Comparison of ENCODE assay signal across 11 cellular contexts in the genomic region with DNA sequence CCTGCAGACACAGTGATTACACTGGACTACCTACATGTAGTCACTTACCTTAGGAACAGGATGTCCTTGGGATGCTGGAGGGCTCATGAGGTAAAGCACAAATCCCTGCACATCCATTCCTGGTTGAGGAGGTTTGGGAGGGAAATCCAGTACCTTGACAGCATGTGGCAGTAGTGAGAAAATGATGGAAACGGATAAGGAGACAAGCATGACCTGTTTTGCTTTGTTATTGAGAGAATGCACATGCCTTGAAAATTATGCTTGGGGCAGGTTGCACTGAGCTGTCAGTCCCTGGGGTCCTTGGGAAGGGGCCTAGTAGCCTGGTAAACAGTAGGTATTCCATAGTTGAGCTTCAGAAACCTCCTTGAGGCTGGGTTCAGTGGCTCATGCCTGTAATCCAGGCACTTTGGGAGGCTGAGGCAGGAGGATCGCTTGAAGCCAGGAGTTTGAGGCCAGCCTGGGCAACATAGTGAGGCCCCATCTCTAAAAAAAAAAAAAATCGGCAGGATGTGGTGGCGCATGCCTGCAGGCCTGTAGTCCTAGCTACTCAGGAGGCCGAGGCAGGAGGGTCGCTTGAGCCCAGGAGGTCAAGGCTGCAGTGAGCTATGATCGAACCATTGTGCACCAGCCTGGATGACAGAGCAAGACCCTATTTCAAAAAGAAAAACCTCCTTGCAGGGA. TPM values are rescaled to one million over a fixed set of nuclear protein-coding genes. Genes with fewer than 3 reads are reported as not detected.
DNase-seq lines count a peak whose midpoint lies in the region; ATAC-seq and TF ChIP-seq lines count a peak whose summit lies in the region.
"Had no signal": no experiment of that assay in that cellular context is flagged by ENCODE, and none has a peak within 500 bp of the region (broad histone marks: within the 10 kb centered on the region; RNA-seq: fewer than 3 reads in every experiment).

No MANE protein-coding gene starts in this region.

- DNase-seq in NCI-H82 (lab: John Stamatoyannopoulos, UW), result peak; percentile 20
- DNase-seq in NCI-H82 treated with DMSO at 0.1 percent for 48 hours (lab: John Stamatoyannopoulos, UW; ENCODE audit: unreplicated experiment), result no peak
- peak; percentile 50 for DNase-seq in HuH-7 (ENCODE audit: low spot score)
- DNase-seq in effector memory CD8-positive, alpha-beta T cell, result no peak
- DNase-seq in osteocyte (ENCODE audit: extremely low spot score, unreplicated experiment), result no peak
- no peak for DNase-seq in inferior parietal cortex (ENCODE audit: extremely low spot score)
- DNase-seq in NCI-H524 treated with DMSO at 0.1 percent for 48 hours (lab: John Stamatoyannopoulos, UW), result no peak
- DNase-seq: activated naive CD4-positive, alpha-beta T cell treated with anti-CD3 and anti-CD28 coated beads, Interleukin-2, amount 50 U/mL, for 16 hours; MG63; SHP77 had no signal

- H3K9me3 Mint-ChIP-seq in effector memory CD8-positive, alpha-beta T cell, result no peaks in the 10 kb centered on the region
- no peaks in the 10 kb centered on the region for H3K9me3 Mint-ChIP-seq in osteocyte (ENCODE audit: unreplicated experiment)

- peak overlapping the region in 1 of 2 donors; percentile 68 for H3K4me3 Mint-ChIP-seq in effector memory CD8-positive, alpha-beta T cell
- H3K4me3 Mint-ChIP-seq in osteocyte (ENCODE audit: unreplicated experiment), result peak overlapping the region; percentile 40

- H3K36me3 Mint-ChIP-seq in effector memory CD8-positive, alpha-beta T cell (ENCODE audit: insufficient read depth), result peaks cover 13% of the 10 kb centered on the region
- H3K36me3 Mint-ChIP-seq in osteocyte (ENCODE audit: unreplicated experiment), result no peaks in the 10 kb centered on the region

- H3K27me3 Mint-ChIP-seq in effector memory CD8-positive, alpha-beta T cell, result no peaks in the 10 kb centered on the region
- no peaks in the 10 kb centered on the region for H3K27me3 Mint-ChIP-seq in osteocyte (ENCODE audit: unreplicated experiment)

- no peak for TF ChIP-seq CTCF in osteocyte (IDR thresholded peaks at IDR 0.05)

- peak overlapping the region; percentile 68 to 74 for H3K27ac Mint-ChIP-seq in effector memory CD8-positive, alpha-beta T cell
- peak overlapping the region; percentile 73 for H3K27ac Mint-ChIP-seq in osteocyte (ENCODE audit: unreplicated experiment)

- no peak for ATAC-seq in effector memory CD8-positive, alpha-beta T cell (replicated peaks)
- no peak for ATAC-seq in HG03108 (IDR thresholded peaks at IDR 0.05; ENCODE audit: unreplicated experiment)

- peaks cover 24 to 40% of the 10 kb centered on the region in 2 donors for H3K4me1 Mint-ChIP-seq in effector memory CD8-positive, alpha-beta T cell (ENCODE audit: low read depth in 2 of 2)
- peaks cover 47% of the 10 kb centered on the region for H3K4me1 Mint-ChIP-seq in osteocyte (ENCODE audit: unreplicated experiment)

RNA-seq across cellular contexts. Expression of a gene that starts 2.0 kb away (rescaled TPM):
- total RNA-seq in osteocyte, result 57.0 and 58.8 TPM in 2 replicates

RNA-seq across cellular contexts. Expression of a gene that starts 14.9 kb away (rescaled TPM):
- total RNA-seq in osteocyte, result not detected in 2 replicates

Comparison
In these comparisons a context has a peak if more than half of its experiments do, and no peak if none do; other contexts are left out.
1. DNase-seq: peak in NCI-H82 (single experiment) and HuH-7 (single experiment); none in NCI-H82 treated with DMSO at 0.1 percent for 48 hours (single experiment), effector memory CD8-positive, alpha-beta T cell (0 of 3), osteocyte (single experiment), inferior parietal cortex (single experiment) and NCI-H524 treated with DMSO at 0.1 percent for 48 hours (single experiment).